8 cellular contexts compared by ENCODE assay signal in the genomic region with DNA sequence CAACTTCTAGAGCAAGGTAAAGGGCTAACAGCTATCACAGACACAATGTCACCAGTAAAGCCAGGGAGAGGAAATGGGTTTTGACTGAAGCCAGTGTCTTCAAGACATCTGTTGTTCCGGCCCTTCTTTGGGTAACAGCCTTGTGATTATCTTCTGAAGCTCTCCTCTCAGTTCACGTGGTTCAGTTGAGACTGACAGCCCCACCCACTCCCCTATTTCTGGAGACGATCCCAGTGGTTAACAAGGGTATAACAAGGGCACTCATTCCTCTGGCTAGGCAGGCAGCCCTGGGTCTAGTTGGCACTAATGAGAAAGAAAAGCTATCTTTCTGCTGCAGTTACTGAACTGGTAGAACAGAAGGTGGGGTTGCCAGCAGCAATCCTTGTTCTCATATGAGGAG. TPM values are rescaled to one million over a fixed set of nuclear protein-coding genes. Genes with fewer than 3 reads are reported as not detected.
DNase-seq lines count a peak whose midpoint lies in the region; ATAC-seq, FAIRE-seq and TF ChIP-seq lines count a peak whose summit lies in the region.

No MANE protein-coding gene starts in this region.

- H3K27me3 Mint-ChIP-seq in natural killer cell treated with Interleukin-12 subunit alpha and Interleukin-12 subunit beta and Interleukin-15 and Interleukin-18, amount 100 ng/mL, for 72 hours: no peaks in the 10 kb centered on the region

- peaks cover 3% of the 10 kb centered on the region for H3K9me3 Mint-ChIP-seq in natural killer cell treated with Interleukin-12 subunit alpha and Interleukin-12 subunit beta and Interleukin-15 and Interleukin-18, amount 100 ng/mL, for 72 hours

- H3K4me3 ChIP-seq in A549: no peak overlapping the region
- H3K4me3 ChIP-seq in epithelial cell of proximal tubule (ENCODE audit: low read depth, low read length): no peak overlapping the region
- no peak overlapping the region for H3K4me3 ChIP-seq in suprapubic skin

- peak overlapping the region; percentile 82 for H3K4me3 Mint-ChIP-seq in natural killer cell treated with Interleukin-12 subunit alpha and Interleukin-12 subunit beta and Interleukin-15 and Interleukin-18, amount 100 ng/mL, for 72 hours

- POLR2A ChIA-PET in A549 (lab: Yijun Ruan, JAX): no interaction called here

- peaks cover 10% of the 10 kb centered on the region; the same call in 2 of the 3 replicates for H3K4me1 ChIP-seq in A549
- H3K4me1 ChIP-seq in suprapubic skin: peaks cover 35% of the 10 kb centered on the region

- no peaks in the 10 kb centered on the region for H3K27me3 ChIP-seq in suprapubic skin

- no peak for TF ChIP-seq EP300 in A549 (IDR thresholded peaks at IDR 0.05)
- TF ChIP-seq EP300 in suprapubic skin (IDR thresholded peaks at IDR 0.05): no peak

- ATAC-seq in A549 (peak; percentile 91 to 99), GM18511 (IDR thresholded peaks at IDR 0.05; ENCODE audit: unreplicated experiment) (peak; percentile 83), HG02970 (IDR thresholded peaks at IDR 0.05; ENCODE audit: low FRiP score, unreplicated experiment) (peak; percentile 71)
- ATAC-seq in natural killer cell treated with Interleukin-12 subunit alpha and Interleukin-12 subunit beta and Interleukin-15 and Interleukin-18, amount 100 ng/mL, for 72 hours: peak; percentile 89 to 92

- peak; percentile 63 to 82 for DNase-seq in A549 (ENCODE audit: low read depth in 1 of 2, low spot score in 1 of 2)
- DNase-seq in NCI-H69 (lab: John Stamatoyannopoulos, UW): peak; percentile 83
- DNase-seq in activated CD8-positive, alpha-beta memory T cell treated with anti-CD3 and anti-CD28 coated beads, Interleukin-2, amount 50 U/mL, for 24 hours (ENCODE audit: extremely low read depth): peak; percentile 44
- no peak for DNase-seq in epithelial cell of proximal tubule (ENCODE audit: low read depth)
- peak; percentile 73 for DNase-seq in natural killer cell treated with Interleukin-12 subunit alpha and Interleukin-12 subunit beta and Interleukin-15 and Interleukin-18, amount 100 ng/mL, for 72 hours (ENCODE audit: low spot score)
- peak in 1 of 2 donors; percentile 73 for DNase-seq in suprapubic skin (ENCODE audit: low spot score in 2 of 2)

- CTCF ChIA-PET in A549 (lab: Yijun Ruan, JAX): interaction anchor here (0.6 to 2.8 kb wide), 6 partner anchors 10 to 69 kb away, joined by 3 to 13 read pairs (median 4); no protein-coding TSS in a partner anchor

- TF ChIP-seq CTCF in A549 (IDR thresholded peaks at IDR 0.05) (no peak), epithelial cell of proximal tubule (conservative IDR thresholded peaks at IDR 0.05; ENCODE audit: low read depth, low read length) (peak; percentile 41), suprapubic skin (IDR thresholded peaks at IDR 0.05) (peak; percentile 28 to 45)

- TF ChIP-seq RAD21 in A549 (conservative IDR thresholded peaks at IDR 0.05 in 1 of 2, IDR thresholded peaks at IDR 0.05 in 1 of 2): no peak

- H3K27ac Mint-ChIP-seq in natural killer cell treated with Interleukin-12 subunit alpha and Interleukin-12 subunit beta and Interleukin-15 and Interleukin-18, amount 100 ng/mL, for 72 hours: peak overlapping the region; percentile 94 to 95

- no peaks in the 10 kb centered on the region for H3K36me3 ChIP-seq in suprapubic skin

- no peak for TF ChIP-seq POLR2A in A549 (IDR thresholded peaks at IDR 0.05; ENCODE audit: low read length)
- no peak for TF ChIP-seq POLR2A in suprapubic skin (IDR thresholded peaks at IDR 0.05)

- peak overlapping the region; percentile 18; the same call in 1 of the 3 replicates for H3K4me2 ChIP-seq in A549

- H3K9me3 ChIP-seq in A549 (no peaks in the 10 kb centered on the region), suprapubic skin (no peaks in the 10 kb centered on the region)

- 30% methylated on average over 3 of the region's 3 CpGs for WGBS in A549 (ENCODE audit: missing lambda C conversion rate)
- 10% methylated on average over 3 of the region's 3 CpGs for WGBS in suprapubic skin

- H3K36me3 Mint-ChIP-seq in natural killer cell treated with Interleukin-12 subunit alpha and Interleukin-12 subunit beta and Interleukin-15 and Interleukin-18, amount 100 ng/mL, for 72 hours: peaks cover 10% of the 10 kb centered on the region

- H3K27ac ChIP-seq in A549: no peak overlapping the region
- H3K27ac ChIP-seq in suprapubic skin: peak overlapping the region; percentile 52

- H3K4me1 Mint-ChIP-seq in natural killer cell treated with Interleukin-12 subunit alpha and Interleukin-12 subunit beta and Interleukin-15 and Interleukin-18, amount 100 ng/mL, for 72 hours (ENCODE audit: low read depth in 2 of 2): peaks cover 72 to 81% of the 10 kb centered on the region in 2 donors

- no peak for FAIRE-seq in A549 (lab: Jason Lieb, UNC)

TF ChIP-seq in A549, 52 proteins besides CTCF, POLR2A, EP300 and RAD21:
- TF ChIP-seq, protein P1, sequence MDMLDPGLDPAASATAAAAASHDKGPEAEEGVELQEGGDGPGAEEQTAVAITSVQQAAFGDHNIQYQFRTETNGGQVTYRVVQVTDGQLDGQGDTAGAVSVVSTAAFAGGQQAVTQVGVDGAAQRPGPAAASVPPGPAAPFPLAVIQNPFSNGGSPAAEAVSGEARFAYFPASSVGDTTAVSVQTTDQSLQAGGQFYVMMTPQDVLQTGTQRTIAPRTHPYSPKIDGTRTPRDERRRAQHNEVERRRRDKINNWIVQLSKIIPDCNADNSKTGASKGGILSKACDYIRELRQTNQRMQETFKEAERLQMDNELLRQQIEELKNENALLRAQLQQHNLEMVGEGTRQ (IDR thresholded peaks at IDR 0.05): peak; percentile 30; the same call in 1 of the 2 replicates
- no peak for TF ChIP-seq KDM1A (IDR thresholded peaks at IDR 0.05; ENCODE audit: low read depth)

RNA-seq across cellular contexts. Expression of a gene that starts 6.9 kb away (rescaled TPM):
- 29.3 and 35.2 TPM in 2 replicates for polyA plus RNA-seq in A549 (2011; rRNA removed)
- polyA plus RNA-seq in A549 (2012; cell fraction: cytosol; rRNA removed): 7.8 and 9.8 TPM in 2 replicates
- 5.2 and 9.7 TPM in 2 replicates for polyA plus RNA-seq in A549 (2012; cell fraction: nucleus; rRNA removed)
- 18.8 to 20.3 TPM (median 19.1 TPM) in 3 replicates for polyA plus RNA-seq in A549 (2017; fragmentation: RNase III; extraction: RNeasy Plus Mini Kit Qiagen cat#74134 plus additional on column Dnase treatment)
- polyA minus RNA-seq in A549 (2011; rRNA and poly(A)+ RNA removed): 27.0 and 28.0 TPM in 2 replicates
- total RNA-seq in epithelial cell of proximal tubule: 15.2 and 24.7 TPM in 2 replicates
- 100 to 1,000 TPM; 139 to 186 TPM for total RNA-seq in natural killer cell treated with Interleukin-12 subunit alpha and Interleukin-12 subunit beta and Interleukin-15 and Interleukin-18, amount 100 ng/mL, for 72 hours
- 10 to 100 TPM; 25.0 to 68.2 (median 45.8) TPM for total RNA-seq in suprapubic skin

RNA-seq across cellular contexts. Expression of a gene that starts 53.5 kb away (rescaled TPM):
- polyA plus RNA-seq in A549 (2011; rRNA removed) (28.0 and 31.1 TPM in 2 replicates), A549 (2017; fragmentation: RNase III; extraction: RNeasy Plus Mini Kit Qiagen cat#74134 plus additional on column Dnase treatment) (39.1 to 41.2 TPM (median 41.0 TPM) in 3 replicates)
- 7.8 and 11.0 TPM in 2 replicates for polyA plus RNA-seq in A549 (2012; cell fraction: cytosol; rRNA removed)
- 3.5 and 5.3 TPM in 2 replicates for polyA plus RNA-seq in A549 (2012; cell fraction: nucleus; rRNA removed)
- polyA minus RNA-seq in A549 (2011; rRNA and poly(A)+ RNA removed): 15.9 and 18.7 TPM in 2 replicates
- total RNA-seq in epithelial cell of proximal tubule (16.1 and 21.5 TPM in 2 replicates), suprapubic skin (1 to 10 TPM; 4.8 to 7.4 (median 6.9) TPM)
- total RNA-seq in natural killer cell treated with Interleukin-12 subunit alpha and Interleukin-12 subunit beta and Interleukin-15 and Interleukin-18, amount 100 ng/mL, for 72 hours: 10 to 100 TPM; 24.5 to 63.0 TPM
